Comparison of ENCODE assay signal across 13 cellular contexts in genomic region chr4:10577018-10577417, GRCh38.
DNase-seq lines count a peak whose midpoint lies in the region; ATAC-seq and TF ChIP-seq lines count a peak whose summit lies in the region.
"Had no signal": no experiment of that assay in that cellular context is flagged by ENCODE, and none has a peak within 500 bp of the region (broad histone marks: within the 10 kb centered on the region; RNA-seq: fewer than 3 reads in every experiment).

No MANE protein-coding gene starts in this region.

- H3K4me3 ChIP-seq in DOHH2 (ENCODE audit: low read length) (peak overlapping the region; percentile 21), WERI-Rb-1 (ENCODE audit: low read depth, low read length) (no peak overlapping the region)
- H3K4me3 ChIP-seq: suprapubic skin had no signal

- H3K4me1 ChIP-seq in DOHH2 (ENCODE audit: control insufficient read depth, low read length), result peaks cover 51% of the 10 kb centered on the region
- H3K4me1 ChIP-seq: suprapubic skin had no signal

- intact Hi-C loops in MCF 10A (cut with micrococcal nuclease), result no loop called here

- no peaks in the 10 kb centered on the region for H3K27me3 ChIP-seq in DOHH2 (ENCODE audit: control insufficient read depth, low read length)
- H3K27me3 ChIP-seq in WERI-Rb-1 (ENCODE audit: insufficient read depth, low read depth, severe bottlenecking), result no peaks in the 10 kb centered on the region

- POLR2A ChIA-PET in MCF 10A (lab: Yijun Ruan, JAX), result no interaction called here

- TF ChIP-seq CTCF in DOHH2 (IDR thresholded peaks at IDR 0.05; ENCODE audit: low read depth, low read length, poor library complexity, severe bottlenecking) (no peak), WERI-Rb-1 (IDR thresholded peaks at IDR 0.05; ENCODE audit: low read depth, low read length) (no peak), MCF 10A (IDR thresholded peaks at IDR 0.05; ENCODE audit: unreplicated experiment) (no peak)

- H3K9me3 ChIP-seq in DOHH2 (ENCODE audit: control insufficient read depth, insufficient read depth, low read length), result no peaks in the 10 kb centered on the region
- H3K9me3 ChIP-seq in WERI-Rb-1 (ENCODE audit: severe bottlenecking), result no peaks in the 10 kb centered on the region
- H3K9me3 ChIP-seq: suprapubic skin had no signal

- CTCF ChIA-PET in MCF 10A (lab: Yijun Ruan, JAX), result interaction anchor here (0.9 to 1.1 kb wide), 4 partner anchors 138 to 1144 kb away, joined by 3 to 6 read pairs (median 4); no protein-coding TSS in a partner anchor

- H3K4me3 Mint-ChIP-seq in MCF 10A (ENCODE audit: unreplicated experiment), result no peak overlapping the region
- H3K4me3 Mint-ChIP-seq: activated T-cell treated with anti-CD3 and anti-CD28 coated beads, Interleukin-2, amount 50 U/mL, for 4 hours had no signal

- H3K4me1 Mint-ChIP-seq in MCF 10A (ENCODE audit: insufficient read depth, unreplicated experiment), result no peaks in the 10 kb centered on the region

- no peak overlapping the region for H3K27ac Mint-ChIP-seq in MCF 10A (ENCODE audit: low read depth, unreplicated experiment)

- H3K27ac ChIP-seq in DOHH2 (ENCODE audit: low read depth, low read length) (peak overlapping the region; percentile 53), WERI-Rb-1 (no peak overlapping the region)
- H3K27ac ChIP-seq: suprapubic skin had no signal

- H3K27me3 Mint-ChIP-seq in MCF 10A (ENCODE audit: insufficient read depth, unreplicated experiment), result peaks cover 12% of the 10 kb centered on the region

- DNase-seq in D341Med (ENCODE audit: low spot score) (no peak), WERI-Rb-1 (no peak), MCF 10A (ENCODE audit: unreplicated experiment) (no peak), SKM-1 treated with dmso at 0.1 percent for 144 hours (lab: John Stamatoyannopoulos, UW; ENCODE audit: unreplicated experiment) (no peak)
- DNase-seq: activated T-cell treated with anti-CD3 and anti-CD28 coated beads, Interleukin-2, amount 50 U/mL, for 4 hours; mesenchymal stem cell; NCI-H1436 treated with DMSO at 0.1 percent for 48 hours had no signal

- H3K36me3 ChIP-seq in DOHH2 (ENCODE audit: control insufficient read depth, low read length) (no peaks in the 10 kb centered on the region), WERI-Rb-1 (no peaks in the 10 kb centered on the region)
- H3K36me3 ChIP-seq: suprapubic skin had no signal

- ATAC-seq in GM19324 (IDR thresholded peaks at IDR 0.05; ENCODE audit: low FRiP score, unreplicated experiment) (peak; percentile 71), HG02763 (IDR thresholded peaks at IDR 0.05; ENCODE audit: unreplicated experiment) (peak; percentile 74), HG03469 (IDR thresholded peaks at IDR 0.05; ENCODE audit: unreplicated experiment) (peak; percentile 66)
- ATAC-seq: activated T-cell treated with anti-CD3 and anti-CD28 coated beads, Interleukin-2, amount 50 U/mL, for 4 hours; Panc1 had no signal

- no peaks in the 10 kb centered on the region for H3F3A ChIP-seq in DOHH2 (ENCODE audit: control insufficient read depth, insufficient read depth)

- no peaks in the 10 kb centered on the region for H4K20me1 ChIP-seq in DOHH2 (ENCODE audit: control insufficient read depth, insufficient read depth, low read depth, low read length)

- H3K9me2 ChIP-seq in DOHH2 (replicated peaks; ENCODE audit: control insufficient read depth, low read length), result no peaks in the 10 kb centered on the region

- H3K79me2 ChIP-seq in DOHH2 (ENCODE audit: control insufficient read depth, low read length), result no peaks in the 10 kb centered on the region

- peaks cover 7% of the 10 kb centered on the region for H3K9me3 Mint-ChIP-seq in MCF 10A (ENCODE audit: unreplicated experiment)
- H3K9me3 Mint-ChIP-seq: activated T-cell treated with anti-CD3 and anti-CD28 coated beads, Interleukin-2, amount 50 U/mL, for 4 hours had no signal

- BruUV-seq in MCF 10A (replicated peaks; lab: Mats Ljungman, UMichigan), result no TSS peak

- no peaks in the 10 kb centered on the region for H3K36me3 Mint-ChIP-seq in MCF 10A (ENCODE audit: insufficient read depth, unreplicated experiment)

- H3K4me2 ChIP-seq in DOHH2 (ENCODE audit: low read length), result peak overlapping the region; percentile 52
